Comparison of ENCODE assay signal across 1 cellular context in genomic region chr7:150450491-150450992, GRCh38.
TF ChIP-seq lines count a peak whose summit lies in the region.

GIMAP8 (plus strand) TSS chr7:150450630; CDS start chr7:150466699, 16,069 bp downstream.

TF ChIP-seq in endothelial cell of umbilical vein, 7 proteins besides CTCF, POLR2A, EP300 and RAD21:
- TF ChIP-seq POLR2AphosphoS5 (IDR thresholded peaks at IDR 0.05; ENCODE audit: insufficient read depth, low read depth, low read length) (no peak), MYC (IDR thresholded peaks at IDR 0.05; ENCODE audit: low read depth, low read length) (no peak), GATA2 (IDR thresholded peaks at IDR 0.05; ENCODE audit: insufficient read depth, insufficient read length, low read depth, low read length) (no peak), EZH2 (IDR thresholded peaks at IDR 0.05; ENCODE audit: borderline replicate concordance, low read depth, low read length, severe bottlenecking) (no peak), FOS (IDR thresholded peaks at IDR 0.05; ENCODE audit: borderline replicate concordance, insufficient read depth, low read length) (no peak), JUN (IDR thresholded peaks at IDR 0.05; ENCODE audit: borderline replicate concordance, insufficient read depth, insufficient read length, low read depth) (no peak)
- TF ChIP-seq, protein P1, sequence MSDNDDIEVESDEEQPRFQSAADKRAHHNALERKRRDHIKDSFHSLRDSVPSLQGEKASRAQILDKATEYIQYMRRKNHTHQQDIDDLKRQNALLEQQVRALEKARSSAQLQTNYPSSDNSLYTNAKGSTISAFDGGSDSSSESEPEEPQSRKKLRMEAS (IDR thresholded peaks at IDR 0.05; ENCODE audit: insufficient read depth, insufficient read length), result no peak
